ENCODE assay signal across 7 cellular contexts in genomic region chr12:77347009-77347408, GRCh38.
"Had no signal": no experiment of that assay in that cellular context is flagged by ENCODE, and none has a peak within 500 bp of the region (broad histone marks: within the 10 kb centered on the region; RNA-seq: fewer than 3 reads in every experiment).

No MANE protein-coding gene starts in this region.

- H3K4me3 ChIP-seq: GM23338 had no signal

- DNase-seq: H9, HCEC 1CT had no signal

- FAIRE-seq: H1, H54, HepG2 had no signal

- ATAC-seq: GM23338, HepG2 had no signal

- H3K27ac ChIP-seq: HL-60 had no signal
